ENCODE assay signal across 12 cellular contexts in genomic region chr2:20382965-20383800, GRCh38. TPM values are rescaled to one million over a fixed set of nuclear protein-coding genes. Genes with fewer than 3 reads are reported as not detected.
A peak's percentile ranks its signal among the peaks of the same experiment; 100 is the strongest.
DNase-seq lines count a peak whose midpoint lies in the region; ATAC-seq, FAIRE-seq and TF ChIP-seq lines count a peak whose summit lies in the region.
"Had no signal": no experiment of that assay in that cellular context is flagged by ENCODE, and none has a peak within 500 bp of the region (broad histone marks: within the 10 kb centered on the region; RNA-seq: fewer than 3 reads in every experiment).

No MANE protein-coding gene starts in this region.

- H3K4me3 ChIP-seq in MG63 = no peak overlapping the region
- no peak overlapping the region for H3K4me3 ChIP-seq in K562
- H3K4me3 ChIP-seq in endodermal cell (ENCODE audit: low read length) = no peak overlapping the region
- H3K4me3 ChIP-seq: coronary artery had no signal

- DNase-seq in ELR (ENCODE audit: low read depth) = peak; percentile 95
- peak; percentile 19 for DNase-seq in MG63
- DNase-seq in K562 (ENCODE audit: extremely low read depth in 1 of 4, low spot score in 3 of 4) = no peak
- DNase-seq in myocyte (ENCODE audit: low read depth) = peak; percentile 43
- no peak for DNase-seq in endodermal cell
- DNase-seq in stimulated activated CD4-positive, alpha-beta T cell treated with anti-CD3 and anti-CD28 coated beads, Interleukin-15, amount 100 ng/mL, for 24 hours = no peak
- DNase-seq in putamen (ENCODE audit: low spot score) = no peak
- DNase-seq: activated CD4-positive, CD25-positive, alpha-beta regulatory T cell treated with anti-CD3 and anti-CD28 coated beads, Interleukin-2, amount 50 U/mL, for 72 hours; activated T-cell treated with anti-CD3 and anti-CD28 coated beads for 4 hours; NCI-H187 treated with DMSO at 0.1 percent for 48 hours had no signal

- intact Hi-C loops in K562 (cut with micrococcal nuclease) = no loop called here

- H3K27ac ChIP-seq in K562 (ENCODE audit: extremely low read depth, low read depth, low read length) (no peak overlapping the region), endodermal cell (ENCODE audit: low read depth, low read length) (no peak overlapping the region)
- H3K27ac ChIP-seq: coronary artery had no signal

- CTCF ChIA-PET in K562 (lab: Yijun Ruan, JAX; ENCODE audit: low intra/inter-chr PET ratio) = interaction anchor here (0.7 kb wide), 1 partner anchor 253 kb away, joined by 3 read pairs; no protein-coding TSS in a partner anchor

- no peaks in the 10 kb centered on the region for H3K79me2 ChIP-seq in K562 (ENCODE audit: control insufficient read depth, insufficient read depth, low read length)

- no peak for TF ChIP-seq POLR2A in K562 (conservative IDR thresholded peaks at IDR 0.05)

- H3K27me3 ChIP-seq in MG63 = no peaks in the 10 kb centered on the region
- H3K27me3 ChIP-seq in K562 (ENCODE audit: control insufficient read depth in 2 of 2, insufficient read depth in 2 of 2, low read length in 2 of 2) = peaks cover 4 to 10% of the 10 kb centered on the region in 2 experiments; a peak in 2 of 5 replicates
- H3K27me3 ChIP-seq in endodermal cell (ENCODE audit: control insufficient read depth, insufficient read depth, low read length, poor library complexity, severe bottlenecking) = no peaks in the 10 kb centered on the region

- in situ Hi-C loops in K562 (cut with MboI) = no loop called here

- no peaks in the 10 kb centered on the region for H3K9me3 Mint-ChIP-seq in endodermal cell

- H3K9me1 ChIP-seq in K562 (ENCODE audit: control insufficient read depth, insufficient read depth, low read length) = no peaks in the 10 kb centered on the region

- 0 out of 2 replicates have a peak overlapping the region, but pooled peaks have one; percentile 42 for H2AFZ ChIP-seq in K562 (ENCODE audit: low read depth, low read length)

- POLR2A ChIA-PET in K562 (lab: Yijun Ruan, JAX) = interaction anchor here (0.6 kb wide), 3 partner anchors 20 to 118 kb away, joined by 3 to 4 read pairs (median 3); no protein-coding TSS in a partner anchor

- peaks cover 17% of the 10 kb centered on the region for H3K4me1 Mint-ChIP-seq in endodermal cell

- no peak for TF ChIP-seq RAD21 in K562 (CRISPR knock-in tag; conservative IDR thresholded peaks at IDR 0.05 in 1 of 2, IDR thresholded peaks at IDR 0.05 in 1 of 2)

- H3K4me3 Mint-ChIP-seq in endodermal cell = no peak overlapping the region

- H3K4me2 ChIP-seq in K562 (ENCODE audit: insufficient read depth, low read length) = no peak overlapping the region

- H3K4me1 ChIP-seq in K562 (replicated peaks in 1 of 2; ENCODE audit: control insufficient read depth in 2 of 2, insufficient read depth in 2 of 2, low read length in 2 of 2) (peaks cover 5 to 12% of the 10 kb centered on the region in 2 experiments; a peak in 2 of 5 replicates), endodermal cell (ENCODE audit: control insufficient read depth, insufficient read depth, low read length) (no peaks in the 10 kb centered on the region)

- TF ChIP-seq EP300 in K562 (IDR thresholded peaks at IDR 0.05; ENCODE audit: low read length) = no peak

- no peaks in the 10 kb centered on the region for H3K36me3 ChIP-seq in MG63
- H3K36me3 ChIP-seq in K562 (ENCODE audit: control insufficient read depth, insufficient read depth, low read length) = no peaks in the 10 kb centered on the region
- H3K36me3 ChIP-seq in endodermal cell (ENCODE audit: control insufficient read depth, insufficient read depth, low read length) = no peaks in the 10 kb centered on the region

- no TSS peak for BruUV-seq in K562 (replicated peaks; lab: Mats Ljungman, UMichigan)

- no peaks in the 10 kb centered on the region for H3K36me3 Mint-ChIP-seq in endodermal cell (ENCODE audit: low read depth)

- no peaks in the 10 kb centered on the region; the same call in 1 of the 2 replicates for H4K20me1 ChIP-seq in K562 (replicated peaks; ENCODE audit: control insufficient read depth, insufficient read depth, low read length)

- no peak for ATAC-seq in K562

- no peak overlapping the region for H3K9ac ChIP-seq in K562 (ENCODE audit: insufficient read depth in 1 of 2, low read depth in 2 of 2, low read length in 2 of 2)
- H3K9ac ChIP-seq in endodermal cell (ENCODE audit: extremely low read depth, low read length, poor library complexity, severe bottlenecking) = no peak overlapping the region

- WGBS in K562 (ENCODE audit: insufficient coverage, low coverage, missing lambda C conversion rate) = 14% methylated on average over 9 of the region's 9 CpGs
- WGBS in endodermal cell (ENCODE audit: insufficient coverage in 1 of 2, insufficient read length in 1 of 2), 2 experiments = 93 to 98% methylated on average over 7 to 8 of the region's 9 CpGs

- TF ChIP-seq CTCF in K562 (IDR thresholded peaks at IDR 0.05 in 2 of 3, conservative IDR thresholded peaks at IDR 0.05 in 1 of 3; ENCODE audit: insufficient read depth in 2 of 3, low read depth in 1 of 3, low read length in 3 of 3) (no peak), endodermal cell (conservative IDR thresholded peaks at IDR 0.05) (no peak)

- H3K9me3 ChIP-seq in MG63 (no peaks in the 10 kb centered on the region), K562 (replicated peaks; ENCODE audit: control insufficient read depth, insufficient read depth, low read depth, low read length) (no peaks in the 10 kb centered on the region), endodermal cell (ENCODE audit: control insufficient read depth, low read length) (no peaks in the 10 kb centered on the region)

- H3K27ac Mint-ChIP-seq in endodermal cell = no peak overlapping the region

- H3K27me3 Mint-ChIP-seq in endodermal cell (ENCODE audit: insufficient read depth) = peaks cover 2% of the 10 kb centered on the region

- no peak for FAIRE-seq in K562 (lab: Jason Lieb, UNC)
- FAIRE-seq: D721Med had no signal

RNA-seq across cellular contexts. Expression of gene PUM2, which starts 32.5 kb away (rescaled TPM):
- total RNA-seq in MG63 (2014; rRNA removed; shearing (Covaris generic); ENCODE audit: low replicate concordance) = 26.1 and 27.2 TPM in 2 replicates
- 52.0 and 148 TPM in 2 replicates for total RNA-seq in K562 (2011; cell fraction: chromatin; rRNA removed; ENCODE audit: low replicate concordance)
- total RNA-seq in K562 (2011; cell fraction: nucleolus; rRNA removed) = 31.0 and 34.6 TPM in 2 replicates
- 58.1 and 92.7 TPM in 2 replicates for total RNA-seq in K562 (2011; cell fraction: nucleoplasm; rRNA removed)
- total RNA-seq in K562 (2014; rRNA removed) (14.9 and 18.0 TPM in 2 replicates), K562 (2014; rRNA removed; fragmentation: Illumina TruSeq; extraction: Trizol) (33.3 and 46.5 TPM in 2 replicates), K562 (2015; rRNA removed; fragmentation: Illumina TruSeq; extraction: Trizol) (22.3 and 25.5 TPM in 2 replicates), K562 (2021) (53.3 and 56.7 TPM in 2 replicates), myocyte (25.9 and 27.9 TPM in 2 replicates), endodermal cell (100 to 1,000 TPM; 114 to 126 TPM)
- polyA plus RNA-seq in K562 (2011; rRNA removed) (55.9 and 61.9 TPM in 2 replicates), K562 (2014; fragmentation: Illumina TruSeq; extraction: Trizol) (32.7 and 35.2 TPM in 2 replicates), K562 (2014; fragmentation: Nextera tagmentation; extraction: Ambion mirVana) (10 to 100 TPM; 13.4 to 15.8 TPM), K562 (2014; rRNA removed) (28.3 and 31.3 TPM in 2 replicates)
- 41.9 and 45.4 TPM in 2 replicates for polyA plus RNA-seq in K562 (2011; cell fraction: cytosol; rRNA removed)
- 33.0 and 42.9 TPM in 2 replicates for polyA plus RNA-seq in K562 (2011; cell fraction: nucleus; rRNA removed)
- polyA plus RNA-seq in K562 (2012) = 31.0 and 33.6 TPM in 2 replicates
- 215 and 217 TPM in 2 replicates for polyA minus RNA-seq in K562 (2011; rRNA and poly(A)+ RNA removed)
- 63.1 and 74.2 TPM in 2 replicates for polyA minus RNA-seq in K562 (2011; cell fraction: cytosol; rRNA and poly(A)+ RNA removed)
- polyA minus RNA-seq in K562 (2011; cell fraction: nucleus; rRNA and poly(A)+ RNA removed) = 59.4 and 93.3 TPM in 2 replicates
- polyA plus RNA-seq in myocyte (2012) = 26.1 TPM
- polyA plus RNA-seq in endodermal cell (2013, experiment 1 of 2) = 79.0 TPM
- 74.6 TPM for polyA plus RNA-seq in endodermal cell (2013, experiment 2 of 2)

Comparison
In these comparisons a context has a peak if more than half of its experiments do, and no peak if none do; other contexts are left out.
1. DNase-seq: peak in ELR (single experiment), MG63 (single experiment) and myocyte (single experiment); none in K562 (0 of 4), endodermal cell (single experiment), stimulated activated CD4-positive, alpha-beta T cell treated with anti-CD3 and anti-CD28 coated beads, Interleukin-15, amount 100 ng/mL, for 24 hours (single experiment) and putamen (single experiment).